In the genomic region with DNA sequence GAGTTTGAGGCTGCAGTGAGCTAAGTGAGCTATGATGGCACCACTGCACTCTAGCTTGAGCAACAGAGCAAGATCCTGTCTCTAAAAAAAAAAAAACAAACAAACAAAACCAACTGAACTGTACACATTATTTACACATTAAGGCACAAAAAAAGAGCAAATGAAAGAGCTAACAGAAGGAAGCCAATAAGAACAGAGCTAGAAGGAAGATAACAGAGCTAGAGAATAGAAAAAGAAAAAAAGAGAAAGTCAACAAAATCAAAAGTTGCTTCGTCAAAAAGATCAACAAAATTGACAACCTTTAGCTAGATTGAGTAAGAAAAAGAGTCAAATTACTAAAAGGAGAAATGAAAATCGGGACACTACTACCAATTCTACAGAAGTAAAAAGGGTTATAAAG, we compare ENCODE assay signal across 26 cellular contexts. TPM values are rescaled to one million over a fixed set of nuclear protein-coding genes. Genes with fewer than 3 reads are reported as not detected.
"Had no signal": no experiment of that assay in that cellular context is flagged by ENCODE, and none has a peak within 500 bp of the region (broad histone marks: within the 10 kb centered on the region; RNA-seq: fewer than 3 reads in every experiment).

No MANE protein-coding gene starts in this region.

- H3K9me3 ChIP-seq: esophagus squamous epithelium, gastroesophageal sphincter, left ventricle myocardium inferior, prostate gland, spleen, testis, tibial nerve, upper lobe of right lung, vagina had no signal

- H3K36me3 Mint-ChIP-seq: naive thymus-derived CD4-positive, alpha-beta T cell had no signal

- H3K36me3 ChIP-seq: esophagus squamous epithelium, gastroesophageal sphincter, left ventricle myocardium inferior, prostate gland, tibial nerve, upper lobe of right lung, vagina had no signal

- H3K27ac Mint-ChIP-seq: nephron progenitor cell; stimulated activated naive B cell treated with anti-CD40 and anti-IgM and Interleukin-4, amounts not matched to agents 10 μg/mL and 1 μg/mL and 100 μg/mL, for 72 hours had no signal

- H3K27me3 Mint-ChIP-seq: stimulated activated naive B cell treated with anti-CD40 and anti-IgM and Interleukin-4, amounts not matched to agents 10 μg/mL and 1 μg/mL and 100 μg/mL, for 72 hours; stimulated activated naive CD8-positive, alpha-beta T cell treated with anti-CD3 and anti-CD28 coated beads, Interleukin-15, amount 100 ng/mL, for 72 hours had no signal

- DNase-seq: esophagus squamous epithelium; foreskin fibroblast; glutamatergic neuron; kidney; left cardiac atrium; left ventricle myocardium inferior; mesendoderm; naive thymus-derived CD4-positive, alpha-beta T cell; nephron progenitor cell; retina; spleen; stimulated activated CD4-positive, alpha-beta T cell treated with anti-CD3 and anti-CD28 coated beads, Interleukin-15, amount 100 ng/mL, for 24 hours; stimulated activated CD4-positive, alpha-beta T cell treated with anti-CD3 and anti-CD28 coated beads, Interleukin-1b, Interleukin-23, amount 100 ng/mL, for 48 hours; stimulated activated CD4-positive, alpha-beta T cell treated with anti-CD3 and anti-CD28 coated beads, Interleukin-4, amount 100 ng/mL, for 24 hours; stimulated activated naive B cell treated with anti-CD40 and anti-IgM and Interleukin-4, amounts not matched to agents 10 μg/mL and 1 μg/mL and 100 μg/mL, for 72 hours; stimulated activated naive CD8-positive, alpha-beta T cell treated with anti-CD3 and anti-CD28 coated beads, Interleukin-15, amount 100 ng/mL, for 72 hours; testis; upper lobe of right lung had no signal

- ATAC-seq: gastroesophageal sphincter; left cardiac atrium; naive thymus-derived CD4-positive, alpha-beta T cell; sciatic nerve; stimulated activated naive B cell treated with anti-CD40 and anti-IgM and Interleukin-4, amounts not matched to agents 10 μg/mL and 1 μg/mL and 100 μg/mL, for 72 hours; stimulated activated naive CD8-positive, alpha-beta T cell treated with anti-CD3 and anti-CD28 coated beads, Interleukin-15, amount 100 ng/mL, for 72 hours; upper lobe of right lung had no signal

- H3K4me1 ChIP-seq: parathyroid adenoma had no signal

- H3K4me3 Mint-ChIP-seq: naive thymus-derived CD4-positive, alpha-beta T cell; nephron progenitor cell; stimulated activated naive B cell treated with anti-CD40 and anti-IgM and Interleukin-4, amounts not matched to agents 10 μg/mL and 1 μg/mL and 100 μg/mL, for 72 hours; stimulated activated naive CD8-positive, alpha-beta T cell treated with anti-CD3 and anti-CD28 coated beads, Interleukin-15, amount 100 ng/mL, for 72 hours had no signal

- H3K4me3 ChIP-seq: esophagus squamous epithelium, gastroesophageal sphincter, left ventricle myocardium inferior, lung, prostate gland, spleen, testis, tibial nerve, upper lobe of right lung, vagina had no signal

- H3K9me3 Mint-ChIP-seq: naive thymus-derived CD4-positive, alpha-beta T cell; nephron progenitor cell; stimulated activated naive CD8-positive, alpha-beta T cell treated with anti-CD3 and anti-CD28 coated beads, Interleukin-15, amount 100 ng/mL, for 72 hours had no signal

- H3K27me3 ChIP-seq: esophagus squamous epithelium, gastroesophageal sphincter, spleen, testis, tibial nerve, upper lobe of right lung, vagina had no signal

- H3K27ac ChIP-seq: esophagus squamous epithelium, gastroesophageal sphincter, left ventricle myocardium inferior, parathyroid adenoma, spleen, testis, tibial nerve, upper lobe of right lung, vagina had no signal

RNA-seq across cellular contexts. Expression of a gene that starts 34.8 kb away (rescaled TPM):
- total RNA-seq: epithelial cell of proximal tubule, vagina had no signal
